9 cellular contexts compared by ENCODE assay signal in genomic region chr1:231931846-231932454, GRCh38.
DNase-seq lines count a peak whose midpoint lies in the region; ATAC-seq, FAIRE-seq and TF ChIP-seq lines count a peak whose summit lies in the region.
"Had no signal": no experiment of that assay in that cellular context is flagged by ENCODE, and none has a peak within 500 bp of the region (broad histone marks: within the 10 kb centered on the region; RNA-seq: fewer than 3 reads in every experiment).

No MANE protein-coding gene starts in this region.

- DNase-seq in GM19239 (ENCODE audit: insufficient read length, low spot score) (peak; percentile 20), Panc1 (ENCODE audit: low read depth, low spot score) (no peak), colonic mucosa (peak; percentile 46)
- DNase-seq in stimulated activated CD4-positive, alpha-beta T cell treated with anti-CD3 and anti-CD28 coated beads, Interleukin-15, amount 100 ng/mL, for 24 hours, result peak; percentile 67
- DNase-seq: naive B cell had no signal

- in situ Hi-C loops in Panc1 (cut with HindIII; ENCODE audit: low pct_unique_long_range_greater_than_20kb, low sequenced_read_pairs), result no loop called here

- POLR2A ChIA-PET in Panc1 (lab: Charles Lee), result no interaction called here

- ATAC-seq in Panc1 (no peak), HG03469 (IDR thresholded peaks at IDR 0.05; ENCODE audit: unreplicated experiment) (no peak), HG02938 (IDR thresholded peaks at IDR 0.05; ENCODE audit: unreplicated experiment) (no peak), HG02759 (IDR thresholded peaks at IDR 0.05; ENCODE audit: unreplicated experiment) (no peak), GM18858 (IDR thresholded peaks at IDR 0.05; ENCODE audit: unreplicated experiment) (no peak)

- peak; percentile 80 for TF ChIP-seq CTCF in Panc1 (IDR thresholded peaks at IDR 0.05)
- peak; percentile 43 for TF ChIP-seq CTCF in colonic mucosa (IDR thresholded peaks at IDR 0.05)

- CTCF ChIA-PET in Panc1 (lab: Charles Lee), result interaction anchor here (1.1 kb wide), 1 partner anchor 175 kb away, joined by 4 read pairs; no protein-coding TSS in a partner anchor

- no peak overlapping the region for H3K27ac ChIP-seq in Panc1 (ENCODE audit: low read length)
- no peak overlapping the region for H3K27ac ChIP-seq in colonic mucosa

- H3K36me3 ChIP-seq in Panc1 (ENCODE audit: control insufficient read depth, insufficient read depth, low read length) (no peaks in the 10 kb centered on the region), colonic mucosa (no peaks in the 10 kb centered on the region)

- no peak overlapping the region for H3K4me3 ChIP-seq in Panc1 (ENCODE audit: low read depth in 2 of 2, low read length in 2 of 2)
- no peak overlapping the region for H3K4me3 ChIP-seq in colonic mucosa

- H3K9ac ChIP-seq in colonic mucosa (ENCODE audit: low read depth in 2 of 2, low read length in 2 of 2), result no peak overlapping the region

- H3K4me1 ChIP-seq in Panc1 (ENCODE audit: control insufficient read depth, insufficient read depth, low read length), result no peaks in the 10 kb centered on the region
- H3K4me1 ChIP-seq in colonic mucosa, result no peaks in the 10 kb centered on the region

- intact Hi-C loops in Panc1 (cut with micrococcal nuclease; ENCODE audit: unreplicated experiment) (no loop called here), colonic mucosa (cut with DNase I) (loop anchor here (10.0 kb wide), 1 partner anchor 383 kb away; no protein-coding TSS in a partner anchor)

- H3K27me3 ChIP-seq in Panc1 (ENCODE audit: control insufficient read depth, insufficient read depth, low read length), result no peaks in the 10 kb centered on the region; the same call in 1 of the 2 replicates
- no peaks in the 10 kb centered on the region for H3K27me3 ChIP-seq in colonic mucosa

- BruUV-seq in Panc1 (replicated peaks; lab: Mats Ljungman, UMichigan), result no TSS peak

- FAIRE-seq in GM19239 (lab: Jason Lieb, UNC), result no peak

- H3K9me3 ChIP-seq in Panc1 (ENCODE audit: control insufficient read depth, insufficient read depth, low read depth, low read length) (no peaks in the 10 kb centered on the region), colonic mucosa (no peaks in the 10 kb centered on the region)
